ENCODE assay signal across 16 cellular contexts in genomic region chr15:31160297-31160696, GRCh38. TPM values are rescaled to one million over a fixed set of nuclear protein-coding genes. Genes with fewer than 3 reads are reported as not detected.
"Had no signal": no experiment of that assay in that cellular context is flagged by ENCODE, and none has a peak within 500 bp of the region (broad histone marks: within the 10 kb centered on the region; RNA-seq: fewer than 3 reads in every experiment).

No MANE protein-coding gene starts in this region.

- H2AFZ ChIP-seq: hepatocyte had no signal

- H3K36me3 Mint-ChIP-seq: natural killer cell, type B pancreatic cell had no signal

- H3K4me3 ChIP-seq: hepatocyte had no signal

- H3K27ac ChIP-seq: hepatocyte had no signal

- H3K79me2 ChIP-seq: hepatocyte had no signal

- H3K4me2 ChIP-seq: hepatocyte had no signal

- H3K27ac Mint-ChIP-seq: dendritic cell treated with granulocyte-macrophage colony-stimulating factor and Interleukin-4, amounts not matched to agents 40 ng/mL and 50 ng/mL, for 4 days; natural killer cell; type B pancreatic cell had no signal

- H3K4me3 Mint-ChIP-seq: dendritic cell treated with granulocyte-macrophage colony-stimulating factor and Interleukin-4, amounts not matched to agents 40 ng/mL and 50 ng/mL, for 4 days; natural killer cell; type B pancreatic cell had no signal

- ATAC-seq: left colon, natural killer cell had no signal

- H3K9me3 Mint-ChIP-seq: dendritic cell treated with granulocyte-macrophage colony-stimulating factor and Interleukin-4, amounts not matched to agents 40 ng/mL and 50 ng/mL, for 4 days; natural killer cell; type B pancreatic cell had no signal

- DNase-seq: cerebellar nuclear complex; foreskin melanocyte; head of caudate nucleus; left colon; mammary epithelial cell; natural killer cell; small intestine; stimulated activated CD4-positive, alpha-beta T cell treated with anti-CD3 and anti-CD28 coated beads, Interleukin-2, amount 100 ng/mL, for 48 hours; stimulated activated naive CD4-positive, alpha-beta T cell treated with Interleukin-2 at 50 U/mL for 16 hours had no signal

- H3K27me3 ChIP-seq: hepatocyte had no signal

- H3K27me3 Mint-ChIP-seq: type B pancreatic cell had no signal

RNA-seq across cellular contexts. Expression of gene TRPM1, which starts 58.8 kb away (rescaled TPM):
- total RNA-seq: epithelial cell of proximal tubule, hepatocyte, kidney epithelial cell, left colon, mammary epithelial cell, mucosa of gallbladder, myocyte, natural killer cell had no signal
- polyA plus RNA-seq: hepatocyte, mammary epithelial cell had no signal
